ENCODE assay signal across 24 cellular contexts in the genomic region with DNA sequence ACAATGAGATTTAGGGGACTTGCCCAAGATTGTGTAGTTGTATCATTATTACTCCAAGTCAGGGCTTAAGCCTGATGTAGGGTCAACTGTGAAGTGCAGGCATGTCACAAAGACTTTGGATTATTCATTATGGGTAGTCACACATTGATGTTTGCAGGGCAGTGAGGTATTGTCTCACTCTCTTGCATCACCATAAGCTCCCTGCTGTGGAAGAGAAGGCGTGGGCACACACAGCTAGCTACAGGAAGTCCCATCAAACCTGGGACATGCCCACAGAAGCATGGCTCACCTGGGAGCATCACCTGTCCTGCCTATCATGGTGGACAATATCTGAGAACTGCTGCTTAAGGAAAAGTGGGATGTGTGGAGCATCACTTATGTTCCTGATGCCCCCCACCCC. TPM values are rescaled to one million over a fixed set of nuclear protein-coding genes. Genes with fewer than 3 reads are reported as not detected.
DNase-seq lines count a peak whose midpoint lies in the region; ATAC-seq lines count a peak whose summit lies in the region.
"Had no signal": no experiment of that assay in that cellular context is flagged by ENCODE, and none has a peak within 500 bp of the region (broad histone marks: within the 10 kb centered on the region; RNA-seq: fewer than 3 reads in every experiment).

No MANE protein-coding gene starts in this region.

- peak; percentile 40 for DNase-seq in DMS53 (lab: John Stamatoyannopoulos, UW)
- DNase-seq in DMS53 treated with DMSO at 0.1 percent for 48 hours (lab: John Stamatoyannopoulos, UW; ENCODE audit: unreplicated experiment), result no peak
- peak; percentile 70 for DNase-seq in NCI-H146 treated with DMSO at 0.1 percent for 48 hours (lab: John Stamatoyannopoulos, UW; ENCODE audit: unreplicated experiment)
- peak; percentile 63 for DNase-seq in kidney tubule cell (ENCODE audit: low spot score)
- no peak for DNase-seq in posterior vena cava (ENCODE audit: low spot score)
- DNase-seq in NCI-H2196 (lab: John Stamatoyannopoulos, UW; ENCODE audit: unreplicated experiment), result no peak
- DNase-seq: activated CD8-positive, alpha-beta T cell treated with anti-CD3 and anti-CD28 coated beads, Interleukin-2, amount 10 ng/mL, durations not matched to agents 7 days and 5 days; activated naive CD4-positive, alpha-beta T cell treated with Interleukin-2 at 50 U/mL for 16 hours; activated T-cell treated with anti-CD3 and anti-CD28 coated beads, Interleukin-2, amount 50 U/mL, for 24 hours; BE2C; heart right ventricle; left ventricle myocardium inferior; midbrain; natural killer cell; NCI-H1930; NCI-H2227 treated with DMSO at 0.1 percent for 48 hours; NK-92 treated with Interleukin-12 subunit alpha and Interleukin-12 subunit beta, amount 100 ng/mL, for 24 hours; ovary; right lobe of liver; T-helper 9 cell had no signal

- H3K27ac Mint-ChIP-seq in activated T-helper 17 cell treated with anti-CD3 and anti-CD28 coated beads, Interleukin-2, amount 50 U/mL, for 72 hours, result no peak overlapping the region
- H3K27ac Mint-ChIP-seq: activated CD8-positive, alpha-beta T cell treated with anti-CD3 and anti-CD28 coated beads, Interleukin-2, amount 10 ng/mL, durations not matched to agents 7 days and 5 days; activated T-cell treated with anti-CD3 and anti-CD28 coated beads, Interleukin-2, amount 50 U/mL, for 24 hours; natural killer cell; type B pancreatic cell had no signal

- intact Hi-C loops in posterior vena cava (cut with DNase I), result no loop called here

- no peak overlapping the region for H3K4me3 Mint-ChIP-seq in activated T-helper 17 cell treated with anti-CD3 and anti-CD28 coated beads, Interleukin-2, amount 50 U/mL, for 72 hours
- H3K4me3 Mint-ChIP-seq: activated CD8-positive, alpha-beta T cell treated with anti-CD3 and anti-CD28 coated beads, Interleukin-2, amount 10 ng/mL, durations not matched to agents 7 days and 5 days; activated T-cell treated with anti-CD3 and anti-CD28 coated beads, Interleukin-2, amount 50 U/mL, for 24 hours; natural killer cell; type B pancreatic cell had no signal

- no peaks in the 10 kb centered on the region for H3K9me3 Mint-ChIP-seq in activated T-helper 17 cell treated with anti-CD3 and anti-CD28 coated beads, Interleukin-2, amount 50 U/mL, for 72 hours
- H3K9me3 Mint-ChIP-seq: activated T-cell treated with anti-CD3 and anti-CD28 coated beads, Interleukin-2, amount 50 U/mL, for 24 hours; natural killer cell; type B pancreatic cell had no signal

- no peaks in the 10 kb centered on the region for H3K36me3 Mint-ChIP-seq in activated T-helper 17 cell treated with anti-CD3 and anti-CD28 coated beads, Interleukin-2, amount 50 U/mL, for 72 hours (ENCODE audit: low read depth)
- H3K36me3 Mint-ChIP-seq: natural killer cell, type B pancreatic cell had no signal

- H3K4me1 Mint-ChIP-seq in activated T-helper 17 cell treated with anti-CD3 and anti-CD28 coated beads, Interleukin-2, amount 50 U/mL, for 72 hours, result no peaks in the 10 kb centered on the region
- H3K4me1 Mint-ChIP-seq: natural killer cell had no signal

- ATAC-seq in activated T-helper 17 cell treated with anti-CD3 and anti-CD28 coated beads, Interleukin-2, amount 50 U/mL, for 72 hours (replicated peaks), result peak; percentile 55
- ATAC-seq in HG03175 (IDR thresholded peaks at IDR 0.05; ENCODE audit: unreplicated experiment), result no peak
- ATAC-seq: activated CD8-positive, alpha-beta T cell treated with anti-CD3 and anti-CD28 coated beads, Interleukin-2, amount 10 ng/mL, durations not matched to agents 7 days and 5 days; natural killer cell; SK-N-SH treated with all-trans-retinoic acid at 6 μM for 48 hours had no signal

- H3K27me3 Mint-ChIP-seq in activated T-helper 17 cell treated with anti-CD3 and anti-CD28 coated beads, Interleukin-2, amount 50 U/mL, for 72 hours, result peaks cover 6% of the 10 kb centered on the region
- H3K27me3 Mint-ChIP-seq: type B pancreatic cell had no signal

RNA-seq across cellular contexts. Expression of a gene that starts 42.1 kb away (rescaled TPM):
- 1 to 10 TPM; 2.0 to 2.5 TPM for total RNA-seq in activated T-helper 17 cell treated with anti-CD3 and anti-CD28 coated beads, Interleukin-2, amount 50 U/mL, for 72 hours
- 10 to 100 TPM; 57.8 to 72.1 TPM for total RNA-seq in posterior vena cava

Comparison
In these comparisons a context has a peak if more than half of its experiments do, and no peak if none do; other contexts are left out.
1. DNase-seq: peak in DMS53 (single experiment), NCI-H146 treated with DMSO at 0.1 percent for 48 hours (single experiment) and kidney tubule cell (single experiment); none in DMS53 treated with DMSO at 0.1 percent for 48 hours (single experiment), posterior vena cava (single experiment) and NCI-H2196 (single experiment).
2. RNA of a gene that starts 42.1 kb away (total RNA-seq): 57.8 to 72.1 TPM in posterior vena cava; 2.0 to 2.5 TPM in activated T-helper 17 cell treated with anti-CD3 and anti-CD28 coated beads, Interleukin-2, amount 50 U/mL, for 72 hours; every median in the first group is over 10 times any median in the second.